ENCODE assay signal across 9 cellular contexts in the genomic region with DNA sequence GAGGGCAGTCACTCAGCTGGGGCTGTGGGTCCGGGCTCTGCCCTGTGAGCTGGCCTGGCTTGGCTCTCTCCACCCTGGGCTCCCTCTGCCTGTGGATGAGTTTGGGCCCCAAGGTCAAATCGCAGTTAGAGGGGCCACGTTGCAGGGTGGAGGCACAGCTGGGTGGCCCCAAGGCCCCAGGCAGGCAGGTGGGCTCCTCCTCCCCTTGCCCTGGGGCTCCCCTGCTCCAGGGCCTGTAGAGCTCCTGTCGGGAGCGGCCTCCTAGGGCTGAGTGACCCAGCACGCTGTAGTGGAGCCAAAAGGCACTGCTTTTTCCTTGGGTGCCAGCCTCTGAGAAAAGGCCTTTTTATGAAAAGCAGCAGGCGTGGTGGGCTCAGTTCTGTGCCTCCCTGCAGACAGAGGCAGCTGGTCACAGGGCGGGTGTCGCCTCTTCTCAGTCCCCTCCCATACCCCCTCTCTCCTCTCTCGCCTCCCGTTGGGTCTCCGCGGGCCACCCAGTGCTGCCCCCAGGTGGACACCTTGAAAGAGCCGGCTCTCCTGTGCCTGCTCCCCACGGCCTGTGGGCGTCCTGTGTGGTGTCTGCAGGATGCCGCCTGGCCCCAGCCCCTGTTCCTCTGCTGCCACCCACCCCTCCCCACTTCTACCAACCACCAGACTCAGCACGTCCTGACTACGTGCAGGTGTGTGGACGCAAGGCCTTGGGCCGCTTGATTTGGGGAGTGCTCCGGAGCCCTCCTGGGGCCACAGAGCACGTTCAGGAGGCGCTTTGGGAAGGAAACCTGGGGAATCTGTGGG. TPM values are rescaled to one million over a fixed set of nuclear protein-coding genes. Genes with fewer than 3 reads are reported as not detected.
DNase-seq lines count a peak whose midpoint lies in the region; ATAC-seq and TF ChIP-seq lines count a peak whose summit lies in the region.
"Had no signal": no experiment of that assay in that cellular context is flagged by ENCODE, and none has a peak within 500 bp of the region (broad histone marks: within the 10 kb centered on the region; RNA-seq: fewer than 3 reads in every experiment).

No MANE protein-coding gene starts in this region.

- 17% methylated on average over 6 of the region's 24 CpGs; no CpG with 5 or more reads in 1 of the 2 donors for WGBS in gastroesophageal sphincter (ENCODE audit: low coverage in 1 of 2), 2 donors
- 49% methylated on average over 24 of the region's 24 CpGs for WGBS in prostate gland

- H3K36me3 Mint-ChIP-seq in activated T-helper 17 cell treated with anti-CD3 and anti-CD28 coated beads, Interleukin-2, amount 50 U/mL, for 72 hours (ENCODE audit: low read depth): peaks cover 56% of the 10 kb centered on the region

- H3K27me3 Mint-ChIP-seq in activated T-helper 17 cell treated with anti-CD3 and anti-CD28 coated beads, Interleukin-2, amount 50 U/mL, for 72 hours: no peaks in the 10 kb centered on the region
- H3K27me3 Mint-ChIP-seq: IgD-negative memory B cell had no signal

- CTCF ChIA-PET in PC-9 (lab: Charles Lee): interaction anchor here (0.5 kb wide), 1 partner anchor 137 kb away, joined by 3 read pairs; no protein-coding TSS in a partner anchor

- H2AFZ ChIP-seq in PC-9: no peak overlapping the region

- H4K20me1 ChIP-seq in PC-9 (ENCODE audit: insufficient read depth): peaks cover 58% of the 10 kb centered on the region

- H3K9me2 ChIP-seq in PC-9 (ENCODE audit: insufficient read depth): no peaks in the 10 kb centered on the region

- no peak overlapping the region for H3K27ac Mint-ChIP-seq in activated T-helper 17 cell treated with anti-CD3 and anti-CD28 coated beads, Interleukin-2, amount 50 U/mL, for 72 hours

- H3K79me2 ChIP-seq in PC-9 (ENCODE audit: low read depth): peaks cover 69% of the 10 kb centered on the region

- TF ChIP-seq CTCF in PC-9 (conservative IDR thresholded peaks at IDR 0.05): peak; percentile 68
- TF ChIP-seq CTCF in gastroesophageal sphincter (IDR thresholded peaks at IDR 0.05): peak in 3 of 4 experiments; percentile 41 to 77 (median 47)
- TF ChIP-seq CTCF in prostate gland (IDR thresholded peaks at IDR 0.05): peak; percentile 17 to 58 (median 35)

- H3K27ac ChIP-seq in PC-9 (no peak overlapping the region), gastroesophageal sphincter (no peak overlapping the region), prostate gland (no peak overlapping the region)

- peaks cover 23% of the 10 kb centered on the region for H3K4me1 Mint-ChIP-seq in activated T-helper 17 cell treated with anti-CD3 and anti-CD28 coated beads, Interleukin-2, amount 50 U/mL, for 72 hours

- no peak overlapping the region for H3K4me3 Mint-ChIP-seq in activated T-helper 17 cell treated with anti-CD3 and anti-CD28 coated beads, Interleukin-2, amount 50 U/mL, for 72 hours
- H3K4me3 Mint-ChIP-seq: IgD-negative memory B cell had no signal

- DNase-seq in C1 segment of cervical spinal cord (lab: John Stamatoyannopoulos, UW) (peak in 8 of 14 donors; percentile 5 to 66 (median 30)), PC-9 (peak in 1 of 2 experiments; percentile 35), prostate gland (ENCODE audit: low spot score) (peak; percentile 30), NCI-H774 (lab: John Stamatoyannopoulos, UW) (no peak)

- TF ChIP-seq POLR2A in gastroesophageal sphincter (IDR thresholded peaks at IDR 0.05) (no peak), prostate gland (IDR thresholded peaks at IDR 0.05) (no peak)

- H3K4me1 ChIP-seq in PC-9 (replicated peaks; ENCODE audit: insufficient read depth) (peaks cover 43% of the 10 kb centered on the region), gastroesophageal sphincter (peaks cover 0 to 17% (median 0%) of the 10 kb centered on the region in 3 donors), prostate gland (replicated peaks) (no peaks in the 10 kb centered on the region)

- H3K9me3 ChIP-seq in PC-9 (ENCODE audit: insufficient read depth, low read depth) (no peaks in the 10 kb centered on the region), gastroesophageal sphincter (no peaks in the 10 kb centered on the region), prostate gland (no peaks in the 10 kb centered on the region)

- H3F3A ChIP-seq in PC-9 (ENCODE audit: insufficient read depth, low read depth): peaks cover 35% of the 10 kb centered on the region

- no peaks in the 10 kb centered on the region for H3K27me3 ChIP-seq in PC-9 (ENCODE audit: insufficient read depth, low read depth)
- H3K27me3 ChIP-seq in gastroesophageal sphincter: no peaks in the 10 kb centered on the region
- no peaks in the 10 kb centered on the region for H3K27me3 ChIP-seq in prostate gland (replicated peaks; ENCODE audit: insufficient read depth)

- intact Hi-C loops in PC-9 (cut with micrococcal nuclease; ENCODE audit: unreplicated experiment): no loop called here
- intact Hi-C loops in prostate gland (cut with DNase I): loop anchor here (5.0 kb wide), 1 partner anchor 144 kb away; no protein-coding TSS in a partner anchor

- H3K36me3 ChIP-seq in PC-9 (ENCODE audit: low read depth) (peaks cover 13% of the 10 kb centered on the region; the same call in 1 of the 2 replicates), gastroesophageal sphincter (peaks cover 0 to 70% of the 10 kb centered on the region in 2 donors), prostate gland (peaks cover 0 to 11% of the 10 kb centered on the region in 2 donors)

- H3K9me3 Mint-ChIP-seq in activated T-helper 17 cell treated with anti-CD3 and anti-CD28 coated beads, Interleukin-2, amount 50 U/mL, for 72 hours: no peaks in the 10 kb centered on the region

- H3K4me2 ChIP-seq in PC-9: no peak overlapping the region

- BruUV-seq in PC-9 (replicated peaks; lab: Mats Ljungman, UMichigan): no TSS peak

- TF ChIP-seq EP300 in gastroesophageal sphincter (IDR thresholded peaks at IDR 0.05): no peak

- POLR2A ChIA-PET in PC-9 (lab: Charles Lee; ENCODE audit: unreplicated experiment): interaction anchor here (0.7 kb wide), 1 partner anchor 1738 kb away, joined by 3 read pairs; no protein-coding TSS in a partner anchor

- peak; percentile 50 for ATAC-seq in GM21529 (IDR thresholded peaks at IDR 0.05; ENCODE audit: unreplicated experiment)
- peak; percentile 54 for ATAC-seq in activated T-helper 17 cell treated with anti-CD3 and anti-CD28 coated beads, Interleukin-2, amount 50 U/mL, for 72 hours (replicated peaks)
- ATAC-seq in gastroesophageal sphincter: peak; percentile 80
- ATAC-seq in HG03457 (IDR thresholded peaks at IDR 0.05; ENCODE audit: unreplicated experiment): no peak

- H3K4me3 ChIP-seq in PC-9 (no peak overlapping the region), gastroesophageal sphincter (no peak overlapping the region), prostate gland (no peak overlapping the region)

RNA-seq across cellular contexts. Expression of a gene that starts 13.2 kb away (rescaled TPM):
- total RNA-seq in PC-9 (2021) (22.4 and 29.0 TPM in 2 replicates), gastroesophageal sphincter (10 to 100 TPM in 2 of 4 donors, 1 to 10 TPM in 2; 6.8 to 12.3 (median 11.1) TPM), prostate gland (10 to 100 TPM; 17.9 to 32.7 TPM)
- total RNA-seq in activated T-helper 17 cell treated with anti-CD3 and anti-CD28 coated beads, Interleukin-2, amount 50 U/mL, for 72 hours: 10 to 100 TPM; 16.5 to 17.9 TPM

RNA-seq across cellular contexts. Expression of a gene that starts 13.6 kb away (rescaled TPM):
- total RNA-seq in PC-9 (2021) (367 and 391 TPM in 2 replicates), gastroesophageal sphincter (100 to 1,000 TPM; 253 to 352 (median 303) TPM), prostate gland (100 to 1,000 TPM; 176 to 250 TPM)
- total RNA-seq in activated T-helper 17 cell treated with anti-CD3 and anti-CD28 coated beads, Interleukin-2, amount 50 U/mL, for 72 hours: 100 to 1,000 TPM; 161 to 334 TPM

RNA-seq across cellular contexts. Expression of a gene that starts 26.0 kb away (rescaled TPM):
- 58.1 and 62.5 TPM in 2 replicates for total RNA-seq in PC-9 (2021)
- 10 to 100 TPM; 19.7 to 40.2 TPM for total RNA-seq in activated T-helper 17 cell treated with anti-CD3 and anti-CD28 coated beads, Interleukin-2, amount 50 U/mL, for 72 hours
- 10 to 100 TPM; 23.7 to 31.3 (median 30.2) TPM for total RNA-seq in gastroesophageal sphincter
- 10 to 100 TPM; 40.0 to 53.0 TPM for total RNA-seq in prostate gland

RNA-seq across cellular contexts. Expression of a gene that starts 34.5 kb away (rescaled TPM):
- total RNA-seq in PC-9 (2021): 61.5 and 67.2 TPM in 2 replicates
- total RNA-seq in activated T-helper 17 cell treated with anti-CD3 and anti-CD28 coated beads, Interleukin-2, amount 50 U/mL, for 72 hours: 10 to 100 TPM; 25.1 to 29.8 TPM
- 10 to 100 TPM; 23.6 to 38.4 (median 35.3) TPM for total RNA-seq in gastroesophageal sphincter
- 10 to 100 TPM; 39.7 to 87.1 TPM for total RNA-seq in prostate gland
